1 cellular context compared by ENCODE assay signal in the genomic region with DNA sequence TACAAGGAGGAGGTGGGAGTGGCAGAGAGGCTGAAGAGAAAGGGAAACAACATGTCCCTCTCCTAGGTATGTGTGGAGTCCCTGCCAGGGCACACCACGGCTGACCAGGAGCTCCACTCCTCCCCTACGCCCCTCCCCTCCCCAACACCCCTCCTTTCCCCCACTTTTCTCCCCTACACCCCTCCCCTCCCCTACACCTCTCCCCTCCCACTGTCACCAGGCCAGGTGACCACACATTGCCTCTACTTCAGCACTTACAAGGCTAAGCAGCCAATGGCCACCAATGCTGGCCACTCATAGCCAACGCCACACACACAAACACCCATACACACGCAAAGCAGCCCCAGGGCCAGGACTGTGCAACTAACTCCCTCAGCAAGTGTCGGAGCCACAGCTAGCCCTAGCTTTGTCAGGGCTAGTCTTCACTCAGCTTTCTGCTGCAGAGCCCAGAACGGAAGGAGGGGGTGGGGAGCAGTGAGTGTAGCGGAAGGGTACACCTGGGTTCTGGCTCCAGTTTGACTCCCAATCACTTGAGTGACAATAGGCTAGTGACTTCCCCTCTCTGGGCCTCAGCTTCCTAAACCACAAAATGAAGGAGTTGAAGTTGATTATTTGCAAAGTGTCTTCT.
TF ChIP-seq lines count a peak whose summit lies in the region.

No MANE protein-coding gene starts in this region.

TF ChIP-seq in SK-N-SH, 30 proteins besides CTCF, POLR2A, EP300 and RAD21 (continued from another document):
- TF ChIP-seq, protein P1, sequence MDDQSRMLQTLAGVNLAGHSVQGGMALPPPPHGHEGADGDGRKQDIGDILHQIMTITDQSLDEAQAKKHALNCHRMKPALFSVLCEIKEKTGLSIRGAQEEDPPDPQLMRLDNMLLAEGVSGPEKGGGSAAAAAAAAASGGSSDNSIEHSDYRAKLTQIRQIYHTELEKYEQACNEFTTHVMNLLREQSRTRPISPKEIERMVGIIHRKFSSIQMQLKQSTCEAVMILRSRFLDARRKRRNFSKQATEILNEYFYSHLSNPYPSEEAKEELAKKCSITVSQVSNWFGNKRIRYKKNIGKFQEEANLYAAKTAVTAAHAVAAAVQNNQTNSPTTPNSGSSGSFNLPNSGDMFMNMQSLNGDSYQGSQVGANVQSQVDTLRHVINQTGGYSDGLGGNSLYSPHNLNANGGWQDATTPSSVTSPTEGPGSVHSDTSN (IDR thresholded peaks at IDR 0.05), result no peak
- no peak for TF ChIP-seq RCOR1 (IDR thresholded peaks at IDR 0.05; ENCODE audit: low read length)
